In the genomic region with DNA sequence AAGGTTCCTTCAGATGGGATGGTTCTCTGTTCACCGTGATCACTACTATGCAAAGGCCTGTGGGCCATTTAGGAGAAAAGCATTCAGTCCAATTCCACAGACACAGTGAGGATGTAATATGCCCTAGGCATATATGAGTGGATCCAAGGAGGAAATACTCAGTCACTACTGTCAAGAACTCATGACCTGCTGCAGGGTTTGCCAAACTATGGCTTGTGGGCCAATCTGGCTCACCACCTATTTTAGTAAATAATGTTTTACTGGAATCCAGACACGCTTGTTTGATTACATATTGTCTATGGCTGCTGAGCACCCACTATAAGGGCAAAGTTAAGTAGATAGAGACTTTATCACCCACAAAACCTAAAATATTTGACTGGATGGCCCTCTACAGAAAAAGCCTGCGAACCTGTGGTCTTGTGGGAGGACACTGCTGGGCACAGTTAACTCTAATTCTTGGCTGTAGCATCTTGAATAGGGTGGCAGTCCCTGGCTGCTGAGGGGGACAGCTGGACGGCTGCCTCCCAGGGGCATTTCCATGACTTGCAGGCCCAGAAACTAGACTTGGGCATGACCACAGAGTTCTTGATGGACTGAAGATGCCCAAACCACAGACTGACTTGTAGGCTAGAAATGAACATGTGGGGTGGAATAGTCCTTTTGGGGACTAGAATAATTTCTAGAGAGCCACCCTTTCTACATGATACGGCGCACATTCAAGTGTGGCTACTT, we compare ENCODE assay signal across 26 cellular contexts.
"Had no signal": no experiment of that assay in that cellular context is flagged by ENCODE, and none has a peak within 500 bp of the region (broad histone marks: within the 10 kb centered on the region; RNA-seq: fewer than 3 reads in every experiment).

No MANE protein-coding gene starts in this region.

- H3K4me3 Mint-ChIP-seq: activated CD4-positive, alpha-beta T cell treated with anti-CD3 and anti-CD28 coated beads for 36 hours; activated CD8-positive, alpha-beta T cell treated with anti-CD3 and anti-CD28 coated beads for 36 hours; activated naive CD4-positive, alpha-beta T cell treated with anti-CD3 and anti-CD28 coated beads, Interleukin-2, amount 50 U/mL, for 24 hours; activated T-cell treated with anti-CD3 and anti-CD28 coated beads, Interleukin-2, amount 50 U/mL, for 24 hours; activated T-helper 1 cell treated with anti-CD3 and anti-CD28 coated beads, Interleukin-12 subunit alpha, Interleukin-12 subunit beta, Interleukin-2, Interleukin-4 antibody, amounts not matched to agents 30 ng/mL and 10 ng/mL and 1 ng/mL, durations not matched to agents 14 hours and 24 hours and 36 hours; T-helper 17 cell had no signal

- H3K4me2 ChIP-seq: KMS-11 had no signal

- H3K4me3 ChIP-seq: Peyer's patch, SJSA1 had no signal

- H3K27me3 ChIP-seq: Peyer's patch, SJSA1 had no signal

- H3K4me1 Mint-ChIP-seq: activated CD4-positive, alpha-beta T cell treated with anti-CD3 and anti-CD28 coated beads for 36 hours; activated naive CD4-positive, alpha-beta T cell treated with anti-CD3 and anti-CD28 coated beads, Interleukin-2, amount 50 U/mL, for 24 hours; T-helper 17 cell had no signal

- H3K4me1 ChIP-seq: Peyer's patch had no signal

- H3K9me3 ChIP-seq: Peyer's patch, SJSA1 had no signal

- ATAC-seq: activated CD4-positive, alpha-beta T cell treated with anti-CD3 and anti-CD28 coated beads for 36 hours; activated CD8-positive, alpha-beta T cell treated with anti-CD3 and anti-CD28 coated beads for 36 hours; T-helper 17 cell had no signal

- H3K27ac ChIP-seq: KMS-11, Peyer's patch, RWPE1, SJSA1, VCaP had no signal

- DNase-seq: activated CD4-positive, alpha-beta T cell treated with anti-CD3 and anti-CD28 coated beads for 36 hours; activated CD4-positive, alpha-beta T cell treated with anti-CD3 and anti-CD28 coated beads, Interleukin-2, amount 50 U/mL, for 1 hour; activated CD8-positive, alpha-beta T cell treated with anti-CD3 and anti-CD28 coated beads for 36 hours; activated effector memory CD4-positive, alpha-beta T cell treated with Interleukin-2 at 50 U/mL for 16 hours; activated naive CD4-positive, alpha-beta T cell; activated T-cell treated with anti-CD3 and anti-CD28 coated beads, Interleukin-2, amount 50 U/mL, for 24 hours; aorta; central memory CD4-positive, alpha-beta T cell; NCI-H1092; NCI-H2029; NCI-H2107; NCI-H345; NCI-H510A; NCI-H526 treated with DMSO at 0.1 percent for 48 hours; NCI-H82; OCI-M1; Peyer's patch; Right ventricle myocardium superior; T-helper 17 cell; T-helper 9 cell had no signal

- H3K9ac ChIP-seq: KMS-11 had no signal

- H3K27ac Mint-ChIP-seq: activated CD4-positive, alpha-beta T cell treated with anti-CD3 and anti-CD28 coated beads for 36 hours; activated CD8-positive, alpha-beta T cell treated with anti-CD3 and anti-CD28 coated beads for 36 hours; activated naive CD4-positive, alpha-beta T cell treated with anti-CD3 and anti-CD28 coated beads, Interleukin-2, amount 50 U/mL, for 24 hours; activated T-cell treated with anti-CD3 and anti-CD28 coated beads, Interleukin-2, amount 50 U/mL, for 24 hours; activated T-helper 1 cell treated with anti-CD3 and anti-CD28 coated beads, Interleukin-12 subunit alpha, Interleukin-12 subunit beta, Interleukin-2, Interleukin-4 antibody, amounts not matched to agents 30 ng/mL and 10 ng/mL and 1 ng/mL, durations not matched to agents 14 hours and 24 hours and 36 hours; T-helper 17 cell had no signal

- H3K36me3 Mint-ChIP-seq: activated naive CD4-positive, alpha-beta T cell treated with anti-CD3 and anti-CD28 coated beads, Interleukin-2, amount 50 U/mL, for 24 hours had no signal

- H3K9me3 Mint-ChIP-seq: activated CD8-positive, alpha-beta T cell treated with anti-CD3 and anti-CD28 coated beads for 36 hours; activated naive CD4-positive, alpha-beta T cell treated with anti-CD3 and anti-CD28 coated beads, Interleukin-2, amount 50 U/mL, for 24 hours; activated T-cell treated with anti-CD3 and anti-CD28 coated beads, Interleukin-2, amount 50 U/mL, for 24 hours; activated T-helper 1 cell treated with anti-CD3 and anti-CD28 coated beads, Interleukin-12 subunit alpha, Interleukin-12 subunit beta, Interleukin-2, Interleukin-4 antibody, amounts not matched to agents 30 ng/mL and 10 ng/mL and 1 ng/mL, durations not matched to agents 14 hours and 24 hours and 36 hours had no signal

- H3K36me3 ChIP-seq: Peyer's patch, SJSA1 had no signal
